In the genomic region with DNA sequence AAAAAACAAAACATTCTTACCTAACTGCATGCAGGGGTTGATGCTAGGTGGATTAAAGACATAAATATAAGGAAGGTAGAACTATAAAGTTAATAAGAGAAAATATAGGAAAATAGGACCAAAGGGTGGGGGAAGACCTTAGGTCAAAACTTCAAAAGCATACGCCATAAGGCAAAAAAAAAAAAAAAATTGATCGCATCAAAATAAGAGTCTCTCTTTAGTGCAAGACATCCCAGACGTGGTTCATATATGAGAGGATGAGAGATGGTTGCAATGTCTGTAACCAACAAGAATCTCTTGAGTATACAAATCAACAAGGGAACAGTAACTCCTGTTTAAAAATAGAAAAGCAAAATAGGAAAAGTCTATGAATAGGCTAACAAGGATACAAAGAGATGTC, we compare ENCODE assay signal across 14 cellular contexts. TPM values are rescaled to one million over a fixed set of nuclear protein-coding genes. Genes with fewer than 3 reads are reported as not detected.
DNase-seq lines count a peak whose midpoint lies in the region; ATAC-seq and TF ChIP-seq lines count a peak whose summit lies in the region.
"Had no signal": no experiment of that assay in that cellular context is flagged by ENCODE, and none has a peak within 500 bp of the region (broad histone marks: within the 10 kb centered on the region; RNA-seq: fewer than 3 reads in every experiment).

No MANE protein-coding gene starts in this region.

- POLR2A ChIA-PET in HEK293T (lab: Yijun Ruan, JAX) (no interaction called here), activated B cell treated with CpG ODN at 0.5 μM for 24 hours (lab: Charles Lee) (no interaction called here)

- H3K27ac ChIP-seq in tibial artery = peak overlapping the region; percentile 90 to 92
- H3K27ac ChIP-seq: BLaER1 treated with 17β-estradiol and CSF1 and Interleukin-3, amounts not matched to agents 10 nM and 100 nM had no signal

- H3K4me1 Mint-ChIP-seq in activated B cell treated with CpG ODN at 0.5 μM for 24 hours (peaks cover 2% of the 10 kb centered on the region), nephron (peaks cover 53% of the 10 kb centered on the region)

- H3K4me1 ChIP-seq in tibial artery = peaks cover 5 to 65% (median 33%) of the 10 kb centered on the region in 4 donors

- H3K9me3 ChIP-seq in tibial artery = no peaks in the 10 kb centered on the region
- H3K9me3 ChIP-seq: BLaER1 treated with 17β-estradiol and CSF1 and Interleukin-3, amounts not matched to agents 10 nM and 100 nM had no signal

- intact Hi-C loops in activated B cell treated with CpG ODN at 0.5 μM for 24 hours (cut with micrococcal nuclease) = no loop called here
- intact Hi-C loops in tibial artery (cut with DNase I; ENCODE audit: low total_unique reads) = no loop called here

- H3K36me3 ChIP-seq in tibial artery = peaks cover 28 to 35% (median 31%) of the 10 kb centered on the region in 3 donors

- H3K36me3 Mint-ChIP-seq in activated B cell treated with CpG ODN at 0.5 μM for 24 hours (ENCODE audit: low read depth) = peaks cover 33% of the 10 kb centered on the region
- peaks cover 45% of the 10 kb centered on the region for H3K36me3 Mint-ChIP-seq in nephron (ENCODE audit: low read depth)

- ATAC-seq in activated B cell treated with CpG ODN at 0.5 μM for 24 hours (ENCODE audit: low read depth) = no peak
- ATAC-seq in GM21390 (IDR thresholded peaks at IDR 0.05; ENCODE audit: unreplicated experiment) = no peak
- ATAC-seq in GM18868 (IDR thresholded peaks at IDR 0.05; ENCODE audit: unreplicated experiment) = no peak

- H3K4me3 ChIP-seq in tibial artery = no peak overlapping the region
- H3K4me3 ChIP-seq: BLaER1 treated with 17β-estradiol and CSF1 and Interleukin-3, amounts not matched to agents 10 nM and 100 nM had no signal

- CTCF ChIA-PET in HEK293T (lab: Yijun Ruan, JAX) = no interaction called here
- CTCF ChIA-PET in activated B cell treated with CpG ODN at 0.5 μM for 24 hours (lab: Charles Lee) = no interaction called here

- H3K4me3 Mint-ChIP-seq in activated B cell treated with CpG ODN at 0.5 μM for 24 hours = no peak overlapping the region
- H3K4me3 Mint-ChIP-seq in nephron = no peak overlapping the region
- H3K4me3 Mint-ChIP-seq: H9 had no signal

- no peak for DNase-seq in HEK293T (ENCODE audit: extremely low spot score)
- DNase-seq in activated B cell treated with CpG ODN at 0.5 μM for 24 hours = no peak
- no peak for DNase-seq in tibial artery
- no peak for DNase-seq in AG08396 (ENCODE audit: low spot score)
- DNase-seq: DMS 273 treated with DMSO at 0.1 percent for 48 hours, H9, NCI-H1417, NCI-H2029 treated with DMSO at 0.1 percent for 48 hours, NCI-H524, SIG-M5 had no signal

- H3K27ac Mint-ChIP-seq in activated B cell treated with CpG ODN at 0.5 μM for 24 hours = peak overlapping the region; percentile 11
- peak overlapping the region in 2 of 3 experiments; percentile 9 to 88 for H3K27ac Mint-ChIP-seq in nephron
- H3K27ac Mint-ChIP-seq: H9 had no signal

- TF ChIP-seq CTCF in activated B cell treated with CpG ODN at 0.5 μM for 24 hours (IDR thresholded peaks at IDR 0.05) = no peak
- TF ChIP-seq CTCF in nephron (IDR thresholded peaks at IDR 0.05; ENCODE audit: unreplicated experiment in 3 of 3) = no peak
- TF ChIP-seq CTCF in tibial artery (IDR thresholded peaks at IDR 0.05) = no peak

- H3K27me3 Mint-ChIP-seq in activated B cell treated with CpG ODN at 0.5 μM for 24 hours (no peaks in the 10 kb centered on the region), nephron (ENCODE audit: low read depth) (no peaks in the 10 kb centered on the region)

- no peaks in the 10 kb centered on the region for H3K9me3 Mint-ChIP-seq in activated B cell treated with CpG ODN at 0.5 μM for 24 hours
- no peaks in the 10 kb centered on the region for H3K9me3 Mint-ChIP-seq in nephron
- H3K9me3 Mint-ChIP-seq: H9 had no signal

- no peaks in the 10 kb centered on the region for H3K27me3 ChIP-seq in tibial artery
- H3K27me3 ChIP-seq: BLaER1 treated with 17β-estradiol and CSF1 and Interleukin-3, amounts not matched to agents 10 nM and 100 nM had no signal

TF ChIP-seq in HEK293T, 16 proteins besides CTCF, POLR2A, EP300 and RAD21:
- TF ChIP-seq SUZ12 (IDR thresholded peaks at IDR 0.05) (no peak), ZNF384 (IDR thresholded peaks at IDR 0.05) (peak; percentile 64), NFRKB (IDR thresholded peaks at IDR 0.05) (no peak)
TF ChIP-seq in HEK293T: peak in this region for 1.

RNA-seq across cellular contexts. Expression of a gene that starts 8.5 kb away (rescaled TPM):
- total RNA-seq in activated B cell treated with CpG ODN at 0.5 μM for 24 hours = 3.9 and 4.3 TPM in 2 replicates

RNA-seq across cellular contexts. Expression of a gene that starts 41.5 kb away (rescaled TPM):
- 0.32 and 0.49 TPM in 2 replicates for total RNA-seq in activated B cell treated with CpG ODN at 0.5 μM for 24 hours
